In genomic region chr5:119321569-119322311, GRCh38 we compare ENCODE assay signal across 14 cellular contexts. TPM values are rescaled to one million over a fixed set of nuclear protein-coding genes. Genes with fewer than 3 reads are reported as not detected.
DNase-seq lines count a peak whose midpoint lies in the region; ATAC-seq, FAIRE-seq and TF ChIP-seq lines count a peak whose summit lies in the region.
"Had no signal": no experiment of that assay in that cellular context is flagged by ENCODE, and none has a peak within 500 bp of the region (broad histone marks: within the 10 kb centered on the region; RNA-seq: fewer than 3 reads in every experiment).

No MANE protein-coding gene starts in this region.

- peak; percentile 89 for FAIRE-seq in K562 (lab: Jason Lieb, UNC)

- peaks cover 39% of the 10 kb centered on the region for H3K4me1 ChIP-seq in PC-3 (ENCODE audit: insufficient read depth, low read length)
- H3K4me1 ChIP-seq in K562 (replicated peaks in 1 of 2; ENCODE audit: control insufficient read depth in 2 of 2, insufficient read depth in 2 of 2, low read length in 2 of 2): peaks cover 47 to 73% of the 10 kb centered on the region in 2 experiments

- H3K9me3 ChIP-seq in PC-3 (ENCODE audit: low read length) (no peaks in the 10 kb centered on the region), K562 (replicated peaks; ENCODE audit: control insufficient read depth, insufficient read depth, low read depth, low read length) (no peaks in the 10 kb centered on the region)
- H3K9me3 ChIP-seq: spleen had no signal

- H3K9me1 ChIP-seq in K562 (ENCODE audit: control insufficient read depth, insufficient read depth, low read length): no peaks in the 10 kb centered on the region

- BruUV-seq in PC-3 (replicated peaks; lab: Mats Ljungman, UMichigan) (no TSS peak), K562 (replicated peaks; lab: Mats Ljungman, UMichigan) (TSS peak; percentile 17)

- TF ChIP-seq RAD21 in K562 (CRISPR knock-in tag; conservative IDR thresholded peaks at IDR 0.05 in 1 of 2, IDR thresholded peaks at IDR 0.05 in 1 of 2): peak in 1 of 2 experiments; percentile 44; a peak in 2 of 4 replicates

- H3K4me3 ChIP-seq in PC-3 (ENCODE audit: low read length) (no peak overlapping the region), K562 (peak overlapping the region; percentile 30), skin epidermis (no peak overlapping the region)
- H3K4me3 ChIP-seq: spleen had no signal

- no peaks in the 10 kb centered on the region for H3K9me2 ChIP-seq in PC-3 (replicated peaks; ENCODE audit: low read length)

- H3K9ac ChIP-seq in PC-3 (ENCODE audit: low read length) (peak overlapping the region; percentile 18; the same call in 1 of the 2 replicates), K562 (ENCODE audit: insufficient read depth in 1 of 2, low read depth in 2 of 2, low read length in 2 of 2) (peak overlapping the region; percentile 81 to 86; a peak in 3 of 4 replicates)

- H3F3A ChIP-seq in PC-3 (ENCODE audit: low read length, unreplicated experiment): peaks cover 12% of the 10 kb centered on the region

- peak; percentile 55 for DNase-seq in activated CD8-positive, alpha-beta memory T cell treated with anti-CD3 and anti-CD28 coated beads for 24 hours
- DNase-seq in activated CD8-positive, alpha-beta memory T cell treated with anti-CD3 and anti-CD28 coated beads, Interleukin-2, amount 50 U/mL, for 4 hours: no peak
- peak; percentile 34 for DNase-seq in PC-3
- DNase-seq in K562 (ENCODE audit: extremely low read depth in 1 of 4, low spot score in 3 of 4): peak; percentile 70 to 91 (median 74)
- DNase-seq in NCI-H1105 treated with DMSO at 0.1 percent for 48 hours (lab: John Stamatoyannopoulos, UW): no peak
- DNase-seq in cardiac septum (ENCODE audit: low spot score): no peak
- no peak for DNase-seq in amygdala (lab: John Stamatoyannopoulos, UW)
- DNase-seq: amniotic stem cell, Kasumi-1, left cardiac atrium, NCI-H2227 treated with DMSO at 0.1 percent for 48 hours, SHP77, spleen had no signal

- H3K27ac ChIP-seq in PC-3 (ENCODE audit: low read length) (peak overlapping the region; percentile 66), K562 (ENCODE audit: extremely low read depth, low read depth, low read length) (peak overlapping the region; percentile 92), skin epidermis (peak overlapping the region in 13 of 21 experiments; percentile 4 to 86 (median 78))

- peak; percentile 71 for TF ChIP-seq POLR2A in K562 (conservative IDR thresholded peaks at IDR 0.05)

- H3K79me2 ChIP-seq in PC-3 (ENCODE audit: low read length) (peaks cover 6% of the 10 kb centered on the region; the same call in 1 of the 2 replicates), K562 (ENCODE audit: control insufficient read depth, insufficient read depth, low read length) (peaks cover 86% of the 10 kb centered on the region)

- H3K4me2 ChIP-seq in PC-3 (ENCODE audit: low read length): peak overlapping the region; percentile 19; the same call in 1 of the 2 replicates
- H3K4me2 ChIP-seq in K562 (ENCODE audit: insufficient read depth, low read length): peak overlapping the region; percentile 95

- H2AFZ ChIP-seq in PC-3 (ENCODE audit: low read length) (no peak overlapping the region), K562 (ENCODE audit: low read depth, low read length) (0 out of 2 replicates have a peak overlapping the region, but pooled peaks have one; percentile 21)

- H3K36me3 ChIP-seq in PC-3 (ENCODE audit: low read depth, low read length) (no peaks in the 10 kb centered on the region), K562 (ENCODE audit: control insufficient read depth, insufficient read depth, low read length) (no peaks in the 10 kb centered on the region; the same call in 2 of the 3 replicates)
- H3K36me3 ChIP-seq: spleen had no signal

- ATAC-seq in PC-3 (no peak), K562 (peak; percentile 79)
- ATAC-seq: left cardiac atrium had no signal

- TF ChIP-seq EP300 in K562 (IDR thresholded peaks at IDR 0.05; ENCODE audit: low read length): peak; percentile 98

- H4K20me1 ChIP-seq in PC-3 (ENCODE audit: low read length) (no peaks in the 10 kb centered on the region), K562 (replicated peaks; ENCODE audit: control insufficient read depth, insufficient read depth, low read length) (no peaks in the 10 kb centered on the region)

- POLR2A ChIA-PET in PC-3 (lab: Charles Lee; ENCODE audit: unreplicated experiment): no interaction called here
- POLR2A ChIA-PET in K562 (lab: Yijun Ruan, JAX): interaction anchor here (0.6 to 3.2 kb wide), 12 partner anchors 8 to 118 kb away, joined by 3 to 22 read pairs (median 5); no protein-coding TSS in a partner anchor

- intact Hi-C loops in PC-3 (cut with micrococcal nuclease): loop anchor here (5.0 kb wide), 1 partner anchor 36 kb away; the partner anchor contains the start of gene TNFAIP8
- intact Hi-C loops in K562 (cut with micrococcal nuclease): loop anchor here (1.0 to 5.0 kb wide), 5 partner anchors 9 to 334 kb away; partner anchors contain the start of genes DMXL1 and DTWD2
- intact Hi-C loops in cardiac septum (cut with DNase I): loop anchor here (5.0 kb wide), 3 partner anchors 34 to 91 kb away; no protein-coding TSS in a partner anchor

- CTCF ChIA-PET in PC-3 (lab: Charles Lee): no interaction called here
- CTCF ChIA-PET in K562 (lab: Yijun Ruan, JAX; ENCODE audit: low intra/inter-chr PET ratio): no interaction called here

- 1% methylated on average over 6 of the region's 6 CpGs for WGBS in K562 (ENCODE audit: insufficient coverage, low coverage, missing lambda C conversion rate)

- TF ChIP-seq CTCF in PC-3 (conservative IDR thresholded peaks at IDR 0.05; ENCODE audit: low read depth, low read length) (no peak), K562 (IDR thresholded peaks at IDR 0.05 in 2 of 3, conservative IDR thresholded peaks at IDR 0.05 in 1 of 3; ENCODE audit: insufficient read depth in 2 of 3, low read depth in 1 of 3, low read length in 3 of 3) (0 out of 6 replicates have a peak, but pooled peaks of 1 of the 3 experiments have one; percentile 7)

- in situ Hi-C loops in K562 (cut with MboI): no loop called here

- H3K27me3 ChIP-seq in PC-3 (ENCODE audit: low read length) (no peaks in the 10 kb centered on the region), K562 (ENCODE audit: control insufficient read depth in 2 of 2, insufficient read depth in 2 of 2, low read length in 2 of 2) (no peaks in the 10 kb centered on the region)
- H3K27me3 ChIP-seq: spleen had no signal

TF ChIP-seq in K562, 482 proteins besides CTCF, POLR2A, EP300 and RAD21 (continues in another document):
- peak; percentile 72; the same call in 1 of the 2 replicates for TF ChIP-seq PHF21A (IDR thresholded peaks at IDR 0.05; ENCODE audit: borderline replicate concordance, low read depth)
- TF ChIP-seq ZNF766 (CRISPR knock-in tag; conservative IDR thresholded peaks at IDR 0.05): no peak; the same call in 1 of the 2 replicates
- no peak for TF ChIP-seq ETS2 (tag; IDR thresholded peaks at IDR 0.05; ENCODE audit: borderline replicate concordance, poor library complexity, severe bottlenecking)
- peak; percentile 36; the same call in 1 of the 2 replicates for TF ChIP-seq L3MBTL2 (IDR thresholded peaks at IDR 0.05)
- TF ChIP-seq SIRT6 (IDR thresholded peaks at IDR 0.05; ENCODE audit: low read depth, low read length): no peak
- peak; percentile 18; the same call in 1 of the 2 replicates for TF ChIP-seq MAFF (IDR thresholded peaks at IDR 0.05; ENCODE audit: low read length)
- no peak for TF ChIP-seq ZFP91 (CRISPR knock-in tag; IDR thresholded peaks at IDR 0.05)
- no peak for TF ChIP-seq NUFIP1 (IDR thresholded peaks at IDR 0.05; ENCODE audit: partially characterized antibody)
- peak; percentile 83; the same call in 1 of the 2 replicates for TF ChIP-seq ELF4 (CRISPR knock-in tag; IDR thresholded peaks at IDR 0.05)

RNA-seq across cellular contexts. Expression of gene TNFAIP8, which starts 34.1 kb away (rescaled TPM):
- total RNA-seq in PC-3 (2014; rRNA removed) (11.8 and 20.0 TPM in 2 replicates), K562 (2014; rRNA removed) (42.0 and 46.0 TPM in 2 replicates), K562 (2014; rRNA removed; fragmentation: Illumina TruSeq; extraction: Trizol) (38.5 and 47.4 TPM in 2 replicates), K562 (2015; rRNA removed; fragmentation: Illumina TruSeq; extraction: Trizol) (44.8 and 47.0 TPM in 2 replicates), K562 (2021) (33.6 and 36.7 TPM in 2 replicates), cardiac septum (2.6 TPM)
- 10.6 and 20.5 TPM in 2 replicates for total RNA-seq in K562 (2011; cell fraction: chromatin; rRNA removed; ENCODE audit: low replicate concordance)
- total RNA-seq in K562 (2011; cell fraction: nucleolus; rRNA removed): 7.8 and 9.0 TPM in 2 replicates
- 12.6 and 24.7 TPM in 2 replicates for total RNA-seq in K562 (2011; cell fraction: nucleoplasm; rRNA removed)
- polyA plus RNA-seq in K562 (2011; rRNA removed) (44.6 and 52.2 TPM in 2 replicates), K562 (2014; fragmentation: Illumina TruSeq; extraction: Trizol) (49.3 and 57.3 TPM in 2 replicates), K562 (2014; fragmentation: Nextera tagmentation; extraction: Ambion mirVana) (10 to 100 TPM; 29.9 to 34.3 TPM), K562 (2014; rRNA removed) (35.8 and 47.6 TPM in 2 replicates)
- 35.0 and 41.8 TPM in 2 replicates for polyA plus RNA-seq in K562 (2011; cell fraction: cytosol; rRNA removed)
- polyA plus RNA-seq in K562 (2011; cell fraction: nucleus; rRNA removed): 20.2 and 24.7 TPM in 2 replicates
- polyA plus RNA-seq in K562 (2012): 37.7 and 53.3 TPM in 2 replicates
- polyA minus RNA-seq in K562 (2011; rRNA and poly(A)+ RNA removed): 45.1 and 60.6 TPM in 2 replicates
- 38.1 and 47.6 TPM in 2 replicates for polyA minus RNA-seq in K562 (2011; cell fraction: cytosol; rRNA and poly(A)+ RNA removed)
- polyA minus RNA-seq in K562 (2011; cell fraction: nucleus; rRNA and poly(A)+ RNA removed): 9.3 and 20.3 TPM in 2 replicates

Comparison
In these comparisons a context has a peak if more than half of its experiments do, and no peak if none do; other contexts are left out.
1. DNase-seq: peak in activated CD8-positive, alpha-beta memory T cell treated with anti-CD3 and anti-CD28 coated beads for 24 hours (single experiment), PC-3 (single experiment) and K562 (4 of 4); none in activated CD8-positive, alpha-beta memory T cell treated with anti-CD3 and anti-CD28 coated beads, Interleukin-2, amount 50 U/mL, for 4 hours (single experiment), NCI-H1105 treated with DMSO at 0.1 percent for 48 hours (single experiment), cardiac septum (single experiment) and amygdala (0 of 56).
2. Peak in every context shown above with its lines, with median percentiles within 50 percentile points of each other: H3K27ac ChIP-seq.